Comparison of ENCODE assay signal across 10 cellular contexts in the genomic region with DNA sequence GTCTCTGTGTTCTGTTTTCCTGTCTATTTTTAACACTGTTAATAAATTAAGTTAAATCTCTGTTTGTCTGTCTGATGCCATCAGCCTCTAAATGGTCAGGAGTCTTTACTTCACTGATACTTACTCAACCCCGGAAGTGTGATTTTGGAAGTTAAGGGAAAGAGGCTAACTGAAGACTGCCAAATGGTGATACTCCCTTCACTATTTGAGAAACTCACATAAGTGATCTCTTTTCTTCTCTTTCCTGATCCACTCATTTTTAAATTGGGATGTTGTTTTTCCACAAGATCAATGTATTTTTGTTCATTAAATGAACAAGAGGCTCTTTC. TPM values are rescaled to one million over a fixed set of nuclear protein-coding genes. Genes with fewer than 3 reads are reported as not detected.
DNase-seq lines count a peak whose midpoint lies in the region; ATAC-seq, FAIRE-seq and TF ChIP-seq lines count a peak whose summit lies in the region.
"Had no signal": no experiment of that assay in that cellular context is flagged by ENCODE, and none has a peak within 500 bp of the region (broad histone marks: within the 10 kb centered on the region; RNA-seq: fewer than 3 reads in every experiment).

No MANE protein-coding gene starts in this region.

- no peaks in the 10 kb centered on the region for H3K9me3 ChIP-seq in breast epithelium
- H3K9me3 ChIP-seq in endothelial cell of umbilical vein (replicated peaks; ENCODE audit: control insufficient read depth, insufficient read depth, low read length): no peaks in the 10 kb centered on the region
- no peaks in the 10 kb centered on the region for H3K9me3 ChIP-seq in aorta (ENCODE audit: control insufficient read depth, low read length)
- no peaks in the 10 kb centered on the region for H3K9me3 ChIP-seq in mucosa of descending colon

- no peak for DNase-seq in breast epithelium (ENCODE audit: low spot score in 2 of 2)
- DNase-seq in MCF 10A (ENCODE audit: unreplicated experiment): no peak
- DNase-seq in endothelial cell of umbilical vein (ENCODE audit: low read depth, low spot score): no peak
- DNase-seq in natural killer cell: no peak
- no peak for DNase-seq in aorta
- DNase-seq in DMS153 treated with DMSO at 0.1 percent for 48 hours (lab: John Stamatoyannopoulos, UW; ENCODE audit: unreplicated experiment): no peak
- DNase-seq in T-helper 2 cell: no peak
- DNase-seq in mucosa of descending colon: no peak
- DNase-seq: activated gamma-delta T cell treated with Interleukin-2 at 50 U/mL for 16 hours; NK-92 treated with Interleukin-12 subunit alpha and Interleukin-12 subunit beta, amount 100 ng/mL, for 24 hours had no signal

- peak; percentile 48 for FAIRE-seq in endothelial cell of umbilical vein (lab: Jason Lieb, UNC)

- no peak for TF ChIP-seq CTCF in breast epithelium (IDR thresholded peaks at IDR 0.05)
- TF ChIP-seq CTCF in MCF 10A (IDR thresholded peaks at IDR 0.05; ENCODE audit: unreplicated experiment): no peak
- TF ChIP-seq CTCF in endothelial cell of umbilical vein (IDR thresholded peaks at IDR 0.05; ENCODE audit: extremely low read depth in 1 of 2, insufficient read depth in 1 of 2, low read depth in 1 of 2, low read length in 2 of 2): no peak
- no peak for TF ChIP-seq CTCF in natural killer cell (IDR thresholded peaks at IDR 0.05)
- TF ChIP-seq CTCF in mucosa of descending colon (IDR thresholded peaks at IDR 0.05): no peak

- 4 to 5% methylated on average over 1 of the region's 1 CpG for WGBS in aorta, 2 donors

- H3K27ac Mint-ChIP-seq in MCF 10A (ENCODE audit: low read depth, unreplicated experiment): no peak overlapping the region
- peak overlapping the region; percentile 71 to 81 for H3K27ac Mint-ChIP-seq in natural killer cell

- H3K27me3 ChIP-seq in breast epithelium (no peaks in the 10 kb centered on the region), endothelial cell of umbilical vein (ENCODE audit: control insufficient read depth in 2 of 2, insufficient read depth in 2 of 2, low read length in 2 of 2) (no peaks in the 10 kb centered on the region), aorta (ENCODE audit: control insufficient read depth in 1 of 2, insufficient read depth in 2 of 2, low read length in 1 of 2) (no peaks in the 10 kb centered on the region)

- H3K36me3 Mint-ChIP-seq in MCF 10A (ENCODE audit: insufficient read depth, unreplicated experiment): no peaks in the 10 kb centered on the region
- H3K36me3 Mint-ChIP-seq in natural killer cell: peaks cover 14% of the 10 kb centered on the region

- TF ChIP-seq POLR2A in breast epithelium (IDR thresholded peaks at IDR 0.05) (no peak), endothelial cell of umbilical vein (IDR thresholded peaks at IDR 0.05; ENCODE audit: low read depth, low read length) (no peak)

- H3K4me1 Mint-ChIP-seq in MCF 10A (ENCODE audit: insufficient read depth, unreplicated experiment) (no peaks in the 10 kb centered on the region), natural killer cell (peaks cover 32 to 33% of the 10 kb centered on the region in 2 donors)

- BruUV-seq in MCF 10A (replicated peaks; lab: Mats Ljungman, UMichigan) (no TSS peak), endothelial cell of umbilical vein (replicated peaks; lab: Mats Ljungman, UMichigan) (no TSS peak)

- no peaks in the 10 kb centered on the region for H4K20me1 ChIP-seq in endothelial cell of umbilical vein (replicated peaks; ENCODE audit: control insufficient read depth, extremely low read depth, insufficient read depth, low read length)

- POLR2A ChIA-PET in MCF 10A (lab: Yijun Ruan, JAX) (no interaction called here), endothelial cell of umbilical vein (lab: Charles Lee) (no interaction called here)

- H3K4me1 ChIP-seq in breast epithelium (no peaks in the 10 kb centered on the region), endothelial cell of umbilical vein (ENCODE audit: control insufficient read depth, extremely low read depth, insufficient read depth, low read length) (peaks cover 25% of the 10 kb centered on the region), aorta (ENCODE audit: control insufficient read depth in 1 of 2, insufficient read depth in 2 of 2, low read length in 2 of 2) (peaks cover 5 to 6% of the 10 kb centered on the region in 2 donors), mucosa of descending colon (ENCODE audit: low read depth) (no peaks in the 10 kb centered on the region)

- ATAC-seq in natural killer cell (no peak), aorta (ENCODE audit: low FRiP score) (peak; percentile 53), mucosa of descending colon (no peak)

- H3K36me3 ChIP-seq in breast epithelium (no peaks in the 10 kb centered on the region), endothelial cell of umbilical vein (ENCODE audit: control insufficient read depth in 2 of 2, extremely low read depth in 1 of 2, insufficient read depth in 2 of 2, low read length in 2 of 2) (no peaks in the 10 kb centered on the region), aorta (ENCODE audit: control insufficient read depth in 1 of 2, insufficient read depth in 2 of 2, low read length in 1 of 2) (no peaks in the 10 kb centered on the region), mucosa of descending colon (ENCODE audit: low read depth) (no peaks in the 10 kb centered on the region)

- H3K27ac ChIP-seq in breast epithelium: peak overlapping the region; percentile 50 to 83
- H3K27ac ChIP-seq in endothelial cell of umbilical vein (ENCODE audit: insufficient read depth, low read depth, low read length): peak overlapping the region; percentile 74
- H3K27ac ChIP-seq in aorta (ENCODE audit: low read depth in 1 of 2, low read length in 2 of 2): peak overlapping the region in 1 of 2 donors; percentile 57

- H3K9me1 ChIP-seq in endothelial cell of umbilical vein (replicated peaks; ENCODE audit: control insufficient read depth, extremely low read depth, insufficient read depth, low read length): no peaks in the 10 kb centered on the region

- H3K4me2 ChIP-seq in endothelial cell of umbilical vein (ENCODE audit: insufficient read depth, low read length): peak overlapping the region; percentile 64

- peak overlapping the region; percentile 62 for H3K9ac ChIP-seq in endothelial cell of umbilical vein (replicated peaks; ENCODE audit: extremely low read depth, insufficient read depth, low read length)

- dilution Hi-C loops in endothelial cell of umbilical vein (cut with MboI; ENCODE audit: extremely low pct_ligation_motif_present, low sequenced_read_pairs): no loop called here

- H3K4me3 Mint-ChIP-seq in MCF 10A (ENCODE audit: unreplicated experiment): no peak overlapping the region
- H3K4me3 Mint-ChIP-seq in natural killer cell: peak overlapping the region; percentile 72

- no peaks in the 10 kb centered on the region for H3K9me3 Mint-ChIP-seq in MCF 10A (ENCODE audit: unreplicated experiment)
- no peaks in the 10 kb centered on the region for H3K9me3 Mint-ChIP-seq in natural killer cell

- intact Hi-C loops in breast epithelium (cut with DNase I; ENCODE audit: low total_unique reads): no loop called here
- intact Hi-C loops in MCF 10A (cut with micrococcal nuclease): no loop called here
- intact Hi-C loops in endothelial cell of umbilical vein (cut with micrococcal nuclease): loop anchor here (1.0 to 5.0 kb wide), 6 partner anchors 20 to 1274 kb away; a partner anchor contains a TSS
- intact Hi-C loops in natural killer cell (cut with micrococcal nuclease): no loop called here
- intact Hi-C loops in aorta (cut with DNase I): loop anchor here in 1 of 2 donors (5.0 kb wide), 1 partner anchor 69 kb away; a partner anchor contains a TSS
- intact Hi-C loops in mucosa of descending colon (cut with DNase I, micrococcal nuclease): no loop called here

- H3K4me3 ChIP-seq in breast epithelium (peak overlapping the region; percentile 29 to 60 (median 37)), endothelial cell of umbilical vein (replicated peaks in 1 of 3; ENCODE audit: insufficient read depth in 1 of 3, low read depth in 1 of 3, low read length in 3 of 3) (peak overlapping the region in 1 of 3 experiments; percentile 41), aorta (ENCODE audit: low read length in 2 of 2) (peak overlapping the region; percentile 98 to 99), mucosa of descending colon (no peak overlapping the region)

- no peaks in the 10 kb centered on the region for H3K79me2 ChIP-seq in endothelial cell of umbilical vein (ENCODE audit: control insufficient read depth, insufficient read depth, low read length)

- H3K27me3 Mint-ChIP-seq in MCF 10A (ENCODE audit: insufficient read depth, unreplicated experiment) (no peaks in the 10 kb centered on the region), natural killer cell (ENCODE audit: low read depth in 2 of 2) (no peaks in the 10 kb centered on the region)

- peak overlapping the region; percentile 93 for H2AFZ ChIP-seq in endothelial cell of umbilical vein (ENCODE audit: low read depth, low read length)

- CTCF ChIA-PET in MCF 10A (lab: Yijun Ruan, JAX): no interaction called here
- CTCF ChIA-PET in endothelial cell of umbilical vein (lab: Charles Lee): interaction anchor here (0.9 to 1.2 kb wide), 4 partner anchors 18 to 1022 kb away, joined by 3 read pairs; a partner anchor contains a TSS

TF ChIP-seq in endothelial cell of umbilical vein, 7 proteins besides CTCF, POLR2A, EP300 and RAD21 (continues in another document):
- TF ChIP-seq JUN (IDR thresholded peaks at IDR 0.05; ENCODE audit: borderline replicate concordance, insufficient read depth, insufficient read length, low read depth) (no peak), GATA2 (IDR thresholded peaks at IDR 0.05; ENCODE audit: insufficient read depth, insufficient read length, low read depth, low read length) (no peak), MYC (IDR thresholded peaks at IDR 0.05; ENCODE audit: low read depth, low read length) (no peak), FOS (IDR thresholded peaks at IDR 0.05; ENCODE audit: borderline replicate concordance, insufficient read depth, low read length) (no peak), POLR2AphosphoS5 (IDR thresholded peaks at IDR 0.05; ENCODE audit: insufficient read depth, low read depth, low read length) (no peak)

RNA-seq across cellular contexts. Expression of a gene that starts 0.4 kb away (rescaled TPM):
- total RNA-seq in breast epithelium (1 to 10 TPM; 1.1 to 7.9 (median 1.6) TPM), MCF 10A (2022) (not detected in 2 replicates), endothelial cell of umbilical vein (2.6 and 3.9 TPM in 2 replicates), natural killer cell (not detected), aorta (1 to 10 TPM; 2.6 to 5.0 TPM), mucosa of descending colon (under 1 TPM in 1 of 3 donors, not detected in 2; 0.63 TPM)
- polyA plus RNA-seq in endothelial cell of umbilical vein (1.4 and 1.5 TPM in 2 replicates), aorta (1 to 10 TPM; 2.4 to 5.0 TPM)
- polyA plus RNA-seq in endothelial cell of umbilical vein (2011; cell fraction: cytosol; rRNA removed): 1.5 TPM in 2 replicates
- polyA plus RNA-seq in endothelial cell of umbilical vein (2011; cell fraction: nucleus; rRNA removed): 6.5 and 8.2 TPM in 2 replicates
- 2.0 and 3.4 TPM in 2 replicates for polyA plus RNA-seq in endothelial cell of umbilical vein (2012)
- polyA minus RNA-seq in endothelial cell of umbilical vein: 2.0 and 4.5 TPM in 2 replicates
- polyA minus RNA-seq in endothelial cell of umbilical vein (2011; cell fraction: cytosol; rRNA and poly(A)+ RNA removed): not detected
- polyA minus RNA-seq in endothelial cell of umbilical vein (2011; cell fraction: nucleus; rRNA and poly(A)+ RNA removed): 7.9 and 10.2 TPM in 2 replicates
